ENCODE assay signal across 1 cellular context in genomic region chr16:50580180-50580771, GRCh38.
TF ChIP-seq lines count a peak whose summit lies in the region.

No MANE protein-coding gene starts in this region.

TF ChIP-seq in WTC11, 78 proteins besides CTCF, POLR2A, EP300 and RAD21 (continued from another document):
- TF ChIP-seq FOXP4 (CRISPR knock-in tag; IDR thresholded peaks at IDR 0.05) = no peak
- TF ChIP-seq KAT7 (CRISPR knock-in tag; IDR thresholded peaks at IDR 0.05; ENCODE audit: borderline replicate concordance) = no peak
- TF ChIP-seq JUN (CRISPR knock-in tag; IDR thresholded peaks at IDR 0.05) = no peak
- TF ChIP-seq CREM (CRISPR knock-in tag; IDR thresholded peaks at IDR 0.05) = no peak
TF ChIP-seq in WTC11: peak in this region for 0.
